11 cellular contexts compared by ENCODE assay signal in the genomic region with DNA sequence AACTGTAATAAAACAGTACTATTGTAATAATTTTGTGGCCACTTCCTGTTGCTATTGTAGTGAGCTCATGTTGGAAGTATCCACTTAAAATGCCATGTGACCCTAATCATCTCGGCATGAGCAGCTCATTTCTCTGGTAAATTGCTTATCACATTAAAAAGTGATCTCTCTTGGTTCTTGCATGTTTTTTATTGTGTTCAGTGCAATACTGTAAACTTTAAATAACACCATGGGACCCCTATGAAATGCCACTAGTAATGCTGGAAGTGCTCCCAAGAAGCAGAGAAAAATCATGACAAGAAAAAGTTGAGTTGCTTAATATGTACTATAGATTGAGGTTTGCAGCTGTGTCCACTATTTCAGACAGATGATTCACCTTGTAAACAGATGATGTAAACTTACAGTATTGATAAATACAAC. TPM values are rescaled to one million over a fixed set of nuclear protein-coding genes. Genes with fewer than 3 reads are reported as not detected.
A peak's percentile ranks its signal among the peaks of the same experiment; 100 is the strongest.
DNase-seq lines count a peak whose midpoint lies in the region; ATAC-seq and TF ChIP-seq lines count a peak whose summit lies in the region.
"Had no signal": no experiment of that assay in that cellular context is flagged by ENCODE, and none has a peak within 500 bp of the region (broad histone marks: within the 10 kb centered on the region; RNA-seq: fewer than 3 reads in every experiment).

No MANE protein-coding gene starts in this region.

- H3K9me3 ChIP-seq in IMR-90 (ENCODE audit: control insufficient read depth, insufficient read depth, low read length) (peaks cover 5% of the 10 kb centered on the region), spleen (peaks cover 0 to 12% (median 3%) of the 10 kb centered on the region in 8 donors)
- H3K9me3 ChIP-seq: psoas muscle had no signal

- peak overlapping the region; percentile 46; the same call in 1 of the 2 replicates for H2BK20ac ChIP-seq in IMR-90 (ENCODE audit: low read depth, low read length)

- TF ChIP-seq RAD21 in IMR-90 (IDR thresholded peaks at IDR 0.05; ENCODE audit: low read length) = no peak

- BruUV-seq in IMR-90 (replicated peaks; lab: Mats Ljungman, UMichigan) = no TSS peak

- peak overlapping the region; percentile 1; the same call in 1 of the 2 replicates for H3K18ac ChIP-seq in IMR-90 (ENCODE audit: low read depth, low read length)

- H3K4me1 ChIP-seq in IMR-90 (ENCODE audit: control insufficient read depth, insufficient read depth, low read length) = peaks cover 7% of the 10 kb centered on the region
- peaks cover 0 to 8% (median 0%) of the 10 kb centered on the region in 6 donors for H3K4me1 ChIP-seq in spleen
- H3K4me1 ChIP-seq: psoas muscle had no signal

- CTCF ChIA-PET in IMR-90 (lab: Yijun Ruan, JAX) = interaction anchor here (0.6 kb wide), 1 partner anchor 55 kb away, joined by 3 read pairs; no protein-coding TSS in a partner anchor

- H2BK120ac ChIP-seq in IMR-90 (ENCODE audit: low read depth, low read length) = no peak overlapping the region

- peaks cover 0 to 10% of the 10 kb centered on the region in 2 experiments; a peak in 3 of 4 replicates for H3K79me1 ChIP-seq in IMR-90 (ENCODE audit: low read depth in 1 of 2, low read length in 2 of 2)

- H3K4ac ChIP-seq in IMR-90 (ENCODE audit: low read depth, low read length) = no peak overlapping the region

- H2AK5ac ChIP-seq in IMR-90 (ENCODE audit: low read depth, low read length) = no peak overlapping the region

- no CpG with 5 or more reads among the region's 1 CpG for WGBS in IMR-90 (ENCODE audit: extremely low coverage in 2 of 2, insufficient read length in 1 of 2), 2 experiments
- WGBS in spleen, 5 donors = 29 to 44% (median 33%) methylated on average over 1 of the region's 1 CpG

- H4K5ac ChIP-seq in IMR-90 (ENCODE audit: low read depth, low read length) = no peak overlapping the region

- H3K23ac ChIP-seq in IMR-90 (ENCODE audit: low read depth, low read length) = no peak overlapping the region

- H3K27me3 ChIP-seq in IMR-90 (ENCODE audit: control insufficient read depth, insufficient read depth, low read length) (no peaks in the 10 kb centered on the region), spleen (replicated peaks in 1 of 7) (no peaks in the 10 kb centered on the region)

- no peak overlapping the region for H3K9ac ChIP-seq in IMR-90 (ENCODE audit: low read depth, low read length)

- no peak overlapping the region for H4K8ac ChIP-seq in IMR-90 (ENCODE audit: low read depth in 2 of 2, low read length in 2 of 2)

- DNase-seq in AG20443 (ENCODE audit: low spot score) (peak; percentile 36), IMR-90 (peak; percentile 86), SW480 (ENCODE audit: low spot score) (peak; percentile 52), iris pigment epithelial cell (ENCODE audit: low read depth) (peak; percentile 83), NCI-H82 (lab: John Stamatoyannopoulos, UW) (no peak), spleen (no peak), iPS-NIHi7 (ENCODE audit: extremely low spot score) (no peak)
- DNase-seq: cortex of kidney, left cardiac atrium, psoas muscle had no signal

- peak overlapping the region; percentile 93 for H2BK5ac ChIP-seq in IMR-90 (ENCODE audit: low read depth, low read length, poor library complexity, severe bottlenecking)

- ATAC-seq in IMR-90 (ENCODE audit: low read depth) = peak; percentile 70
- no peak for ATAC-seq in GM21825 (IDR thresholded peaks at IDR 0.05; ENCODE audit: unreplicated experiment)
- ATAC-seq: psoas muscle had no signal

- H4K91ac ChIP-seq in IMR-90 (ENCODE audit: insufficient read depth, low read depth, low read length) = no peak overlapping the region

- intact Hi-C loops in IMR-90 (cut with micrococcal nuclease) (no loop called here), spleen (cut with DNase I; ENCODE audit: low total_unique reads) (no loop called here)

- H4K20me1 ChIP-seq in IMR-90 (ENCODE audit: insufficient read depth, low read length) = no peaks in the 10 kb centered on the region

- no peak overlapping the region for H2BK15ac ChIP-seq in IMR-90 (ENCODE audit: low read depth, low read length)

- no peak overlapping the region for H3K4me3 ChIP-seq in IMR-90 (ENCODE audit: insufficient read depth, low read depth, low read length)
- H3K4me3 ChIP-seq in spleen = no peak overlapping the region
- H3K4me3 ChIP-seq: psoas muscle had no signal

- H3K27ac ChIP-seq in IMR-90 (ENCODE audit: insufficient read depth, low read length) = no peak overlapping the region
- H3K27ac ChIP-seq in spleen = no peak overlapping the region
- H3K27ac ChIP-seq: psoas muscle had no signal

- no peak for TF ChIP-seq CTCF in IMR-90 (conservative IDR thresholded peaks at IDR 0.05; ENCODE audit: low read depth, low read length)
- TF ChIP-seq CTCF in spleen (IDR thresholded peaks at IDR 0.05 in 8 of 11, conservative IDR thresholded peaks at IDR 0.05 in 3 of 11) = no peak

- POLR2A ChIA-PET in IMR-90 (lab: Charles Lee; ENCODE audit: unreplicated experiment) = interaction anchor here (0.5 to 0.6 kb wide), 2 partner anchors 296 to 530 kb away, joined by 3 read pairs; no protein-coding TSS in a partner anchor

- H2AK9ac ChIP-seq in IMR-90 (replicated peaks; ENCODE audit: low read depth, low read length, poor library complexity) = no peak overlapping the region

- dilution Hi-C loops in IMR-90 (cut with HindIII; ENCODE audit: low sequenced_read_pairs, unreplicated experiment) = no loop called here

- H3K14ac ChIP-seq in IMR-90 (replicated peaks; ENCODE audit: low read depth, low read length) = no peak overlapping the region

- no peak overlapping the region for H2AFZ ChIP-seq in IMR-90 (replicated peaks; ENCODE audit: low read length, poor library complexity)

- peak overlapping the region; percentile 38; the same call in 1 of the 2 replicates for H3K4me2 ChIP-seq in IMR-90 (ENCODE audit: low read depth, low read length)

- H3K36me3 ChIP-seq in IMR-90 (ENCODE audit: control insufficient read depth, insufficient read depth, low read length) (peaks cover 5% of the 10 kb centered on the region; the same call in 1 of the 2 replicates), spleen (peaks cover 0 to 18% (median 0%) of the 10 kb centered on the region in 6 donors)

- in situ Hi-C loops in IMR-90 (cut with MboI; ENCODE audit: low sequenced_read_pairs) = no loop called here

- H3K9me1 ChIP-seq in IMR-90 (ENCODE audit: insufficient read depth, low read length) = no peaks in the 10 kb centered on the region

- TF ChIP-seq POLR2A in IMR-90 (IDR thresholded peaks at IDR 0.05; ENCODE audit: low read depth, low read length) = no peak
- no peak for TF ChIP-seq POLR2A in spleen (IDR thresholded peaks at IDR 0.05)

- H3K56ac ChIP-seq in IMR-90 (ENCODE audit: extremely low read depth, insufficient read depth, low read length) = no peak overlapping the region

TF ChIP-seq in IMR-90, 13 proteins besides CTCF, POLR2A, EP300 and RAD21:
- TF ChIP-seq BHLHE40 (IDR thresholded peaks at IDR 0.05; ENCODE audit: low read depth, low read length) (peak; percentile 48; the same call in 1 of the 2 replicates), MAFK (IDR thresholded peaks at IDR 0.05; ENCODE audit: low read depth, low read length) (0 out of 2 replicates have a peak, but pooled peaks have one; percentile 2), CEBPB (IDR thresholded peaks at IDR 0.05; ENCODE audit: low read depth, low read length) (peak; percentile 87), RCOR1 (IDR thresholded peaks at IDR 0.05; ENCODE audit: insufficient replicate concordance, low read length) (no peak), CHD1 (IDR thresholded peaks at IDR 0.05; ENCODE audit: low read depth, low read length) (no peak), FOS (IDR thresholded peaks at IDR 0.05; ENCODE audit: low read depth, low read length) (peak; percentile 69), MXI1 (IDR thresholded peaks at IDR 0.05; ENCODE audit: borderline replicate concordance, low read depth, low read length) (no peak)
- TF ChIP-seq, protein P1, sequence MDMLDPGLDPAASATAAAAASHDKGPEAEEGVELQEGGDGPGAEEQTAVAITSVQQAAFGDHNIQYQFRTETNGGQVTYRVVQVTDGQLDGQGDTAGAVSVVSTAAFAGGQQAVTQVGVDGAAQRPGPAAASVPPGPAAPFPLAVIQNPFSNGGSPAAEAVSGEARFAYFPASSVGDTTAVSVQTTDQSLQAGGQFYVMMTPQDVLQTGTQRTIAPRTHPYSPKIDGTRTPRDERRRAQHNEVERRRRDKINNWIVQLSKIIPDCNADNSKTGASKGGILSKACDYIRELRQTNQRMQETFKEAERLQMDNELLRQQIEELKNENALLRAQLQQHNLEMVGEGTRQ (IDR thresholded peaks at IDR 0.05; ENCODE audit: low read depth, low read length) = peak; percentile 79

RNA-seq across cellular contexts. Expression of a gene that starts 45.6 kb away (rescaled TPM):
- 95.0 and 103 TPM in 2 replicates for total RNA-seq in IMR-90 (2012; rRNA removed)
- 26.5 and 33.8 TPM in 2 replicates for polyA plus RNA-seq in IMR-90 (2012; rRNA removed)
- polyA plus RNA-seq in IMR-90 (2012; cell fraction: cytosol; rRNA removed) = 5.9 and 6.4 TPM in 2 replicates
- 5.1 and 23.1 TPM in 2 replicates for polyA plus RNA-seq in IMR-90 (2012; cell fraction: nucleus; rRNA removed; ENCODE audit: low replicate concordance)
- 10 to 100 TPM; 26.8 to 46.6 (median 38.7) TPM for total RNA-seq in spleen
- 10 to 100 TPM; 13.3 to 21.8 (median 17.1) TPM for polyA plus RNA-seq in spleen

Comparison
In these comparisons a context has a peak if more than half of its experiments do, and no peak if none do; other contexts are left out.
1. DNase-seq: peak in AG20443 (single experiment), IMR-90 (single experiment), SW480 (single experiment) and iris pigment epithelial cell (single experiment); none in NCI-H82 (single experiment), spleen (single experiment) and iPS-NIHi7 (single experiment).